Comparison of ENCODE assay signal across 13 cellular contexts in the genomic region with DNA sequence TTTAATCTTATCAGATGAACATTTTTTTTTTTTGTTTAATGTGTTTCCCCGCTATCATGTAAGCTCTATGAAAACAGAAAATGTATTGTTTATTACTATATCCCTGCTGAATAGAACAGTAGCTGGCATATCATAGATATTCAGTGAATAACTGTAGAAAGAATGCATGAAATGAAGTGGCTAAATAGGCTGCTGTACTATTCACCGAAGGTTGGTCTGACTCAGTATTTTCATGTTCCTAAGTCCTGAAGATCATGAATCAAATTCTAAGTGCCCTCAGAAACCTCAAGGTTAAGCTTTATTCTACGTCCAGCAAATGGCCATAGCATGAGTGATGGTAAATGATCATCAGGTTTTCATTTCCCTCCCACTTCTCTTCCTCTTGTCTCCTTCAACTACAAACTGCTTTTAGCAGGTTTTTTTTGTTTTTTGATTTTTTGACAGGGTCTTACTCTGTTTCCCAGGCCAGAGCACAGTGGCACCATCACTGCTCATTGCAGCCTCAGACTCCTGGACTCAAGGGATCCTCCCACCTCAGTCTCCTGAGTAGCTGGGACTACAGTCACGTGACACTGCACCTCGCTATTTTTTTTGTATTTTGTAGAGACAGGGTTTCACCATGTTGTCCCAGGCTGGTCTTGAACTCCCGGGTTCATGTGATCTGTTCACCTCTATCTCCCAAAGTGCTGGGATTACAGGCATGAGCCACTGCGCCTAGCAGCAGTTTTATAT. TPM values are rescaled to one million over a fixed set of nuclear protein-coding genes. Genes with fewer than 3 reads are reported as not detected.
DNase-seq lines count a peak whose midpoint lies in the region; ATAC-seq, FAIRE-seq and TF ChIP-seq lines count a peak whose summit lies in the region.
"Had no signal": no experiment of that assay in that cellular context is flagged by ENCODE, and none has a peak within 500 bp of the region (broad histone marks: within the 10 kb centered on the region; RNA-seq: fewer than 3 reads in every experiment).

No MANE protein-coding gene starts in this region.

- no peaks in the 10 kb centered on the region for H3K79me2 ChIP-seq in HCT116 (ENCODE audit: insufficient read depth, low read length)
- H3K79me2 ChIP-seq in keratinocyte (ENCODE audit: control insufficient read depth, insufficient read depth, low read length), result no peaks in the 10 kb centered on the region

- peak; percentile 83 for FAIRE-seq in keratinocyte (lab: Jason Lieb, UNC)

- in situ Hi-C loops in astrocyte of the cerebellum (cut with HindIII; ENCODE audit: low sequenced_read_pairs), result loop anchor here (25.0 kb wide), 1 partner anchor 203 kb away; no protein-coding TSS in a partner anchor

- intact Hi-C loops in HCT116 (cut with micrococcal nuclease), result no loop called here

- dilution Hi-C loops in keratinocyte (cut with MboI; ENCODE audit: extremely low pct_ligation_motif_present, low sequenced_read_pairs), result loop anchor here (10.0 kb wide), 1 partner anchor 51 kb away; no protein-coding TSS in a partner anchor

- TF ChIP-seq CTCF in AG04449 (IDR thresholded peaks at IDR 0.05; ENCODE audit: insufficient read depth, low read length, missing control alignments), result no peak
- no peak for TF ChIP-seq CTCF in HCT116 (IDR thresholded peaks at IDR 0.05 in 2 of 3, conservative IDR thresholded peaks at IDR 0.05 in 1 of 3; ENCODE audit: borderline replicate concordance in 1 of 3, insufficient read depth in 1 of 3, low read depth in 2 of 3, low read length in 2 of 3)
- TF ChIP-seq CTCF in astrocyte of the cerebellum (IDR thresholded peaks at IDR 0.05; ENCODE audit: low read depth, low read length, missing control alignments), result no peak
- no peak for TF ChIP-seq CTCF in keratinocyte (optimal IDR thresholded peaks at IDR 0.05 in 1 of 3, IDR thresholded peaks at IDR 0.05 in 1 of 3, conservative IDR thresholded peaks at IDR 0.05 in 1 of 3; ENCODE audit: extremely low read depth in 1 of 3, insufficient read depth in 2 of 3, low read length in 3 of 3)

- ATAC-seq in HCT116, result no peak; the same call in 1 of the 2 replicates
- ATAC-seq in HG03045 (IDR thresholded peaks at IDR 0.05; ENCODE audit: unreplicated experiment), result no peak
- no peak for ATAC-seq in HG03135 (IDR thresholded peaks at IDR 0.05; ENCODE audit: unreplicated experiment)

- no peaks in the 10 kb centered on the region for H4K20me1 ChIP-seq in HCT116 (ENCODE audit: insufficient read depth)
- no peaks in the 10 kb centered on the region for H4K20me1 ChIP-seq in keratinocyte (ENCODE audit: control insufficient read depth, extremely low read depth, insufficient read depth, low read length)

- POLR2A ChIA-PET in AG04449 (lab: Yijun Ruan, JAX) (interaction anchor here (0.7 to 4.5 kb wide), 6 partner anchors 14 to 769 kb away, joined by 3 to 51 read pairs (median 4); partner anchors contain the start of gene ZFAND5), HCT116 (lab: Charles Lee) (interaction anchor here (0.5 to 1.2 kb wide), 3 partner anchors 19 to 109 kb away, joined by 3 read pairs; partner anchors contain the start of gene ZFAND5)

- H3K4me1 ChIP-seq in HCT116 (ENCODE audit: control insufficient read depth in 1 of 2, insufficient read depth in 2 of 2, low read length in 2 of 2) (peaks cover 0 to 7% of the 10 kb centered on the region in 2 experiments; a peak in 1 of 4 replicates), keratinocyte (ENCODE audit: control insufficient read depth, extremely low read depth, insufficient read depth, low read length) (peaks cover 9% of the 10 kb centered on the region)
- H3K4me1 ChIP-seq: ascending aorta had no signal

- no peak overlapping the region for H3K4me3 ChIP-seq in AG04449 (ENCODE audit: low read depth, low read length)
- no peak overlapping the region for H3K4me3 ChIP-seq in HCT116 (replicated peaks in 1 of 2; ENCODE audit: low read depth in 1 of 2, low read length in 2 of 2)
- no peak overlapping the region for H3K4me3 ChIP-seq in astrocyte of the cerebellum (ENCODE audit: low read depth, low read length)
- H3K4me3 ChIP-seq in keratinocyte (ENCODE audit: control insufficient read depth in 2 of 3, extremely low read depth in 1 of 3, insufficient read depth in 2 of 3, low read depth in 1 of 3, low read length in 3 of 3), result no peak overlapping the region
- H3K4me3 ChIP-seq: ascending aorta, skin epidermis had no signal

- H2AFZ ChIP-seq in HCT116 (ENCODE audit: low read depth, low read length, poor library complexity, severe bottlenecking) (peak overlapping the region; percentile 39), keratinocyte (ENCODE audit: control insufficient read depth, low read length) (no peak overlapping the region)

- TF ChIP-seq RAD21 in HCT116 (IDR thresholded peaks at IDR 0.05; ENCODE audit: low read depth), result no peak

- H3K36me3 ChIP-seq in HCT116 (ENCODE audit: control insufficient read depth in 1 of 2, insufficient read depth in 2 of 2, low read length in 2 of 2) (no peaks in the 10 kb centered on the region), keratinocyte (ENCODE audit: control insufficient read depth in 2 of 2, extremely low read depth in 1 of 2, insufficient read depth in 2 of 2, low read length in 2 of 2) (no peaks in the 10 kb centered on the region)
- H3K36me3 ChIP-seq: ascending aorta had no signal

- no peaks in the 10 kb centered on the region for H3K9me1 ChIP-seq in keratinocyte (ENCODE audit: control insufficient read depth, extremely low read depth, insufficient read depth, low read length)

- no peaks in the 10 kb centered on the region for H3K9me2 ChIP-seq in HCT116 (ENCODE audit: insufficient read depth)

- H3K27me3 ChIP-seq in HCT116 (ENCODE audit: insufficient read depth, low read length) (no peaks in the 10 kb centered on the region), keratinocyte (ENCODE audit: control insufficient read depth, extremely low read depth, insufficient read depth, low read length) (no peaks in the 10 kb centered on the region)
- H3K27me3 ChIP-seq: ascending aorta had no signal

- H3K9ac ChIP-seq in HCT116 (ENCODE audit: low read length), result no peak overlapping the region
- no peak overlapping the region for H3K9ac ChIP-seq in keratinocyte (ENCODE audit: control insufficient read depth, extremely low read depth, insufficient read depth, low read length)

- H3K9me3 ChIP-seq in HCT116 (ENCODE audit: control insufficient read depth in 1 of 2, insufficient read depth in 1 of 2, low read depth in 1 of 2, low read length in 2 of 2), result no peaks in the 10 kb centered on the region
- no peaks in the 10 kb centered on the region for H3K9me3 ChIP-seq in keratinocyte (ENCODE audit: control insufficient read depth, low read depth, low read length)
- H3K9me3 ChIP-seq: ascending aorta had no signal

- peak; percentile 77 for DNase-seq in AG04449 (ENCODE audit: low read depth, low spot score)
- DNase-seq in HCT116 (ENCODE audit: low read depth, low spot score), result no peak
- DNase-seq in astrocyte of the cerebellum (ENCODE audit: low read depth), result peak; percentile 86
- DNase-seq in keratinocyte (ENCODE audit: low read depth, low spot score), result no peak
- no peak for DNase-seq in NCI-H526 (lab: John Stamatoyannopoulos, UW)
- DNase-seq in NCI-H146 (lab: John Stamatoyannopoulos, UW), result no peak
- DNase-seq: CD4-positive, alpha-beta T cell; NCI-H510A; SHP77 had no signal

- H3K4me2 ChIP-seq in HCT116 (ENCODE audit: low read length) (no peak overlapping the region), keratinocyte (ENCODE audit: control insufficient read depth, extremely low read depth, insufficient read depth, low read depth, low read length) (peak overlapping the region; percentile 9)

- no TSS peak for BruUV-seq in HCT116 (replicated peaks; lab: Mats Ljungman, UMichigan)

- CTCF ChIA-PET in AG04449 (lab: Yijun Ruan, JAX), result interaction anchor here (0.9 to 1.6 kb wide), 4 partner anchors 9 to 208 kb away, joined by 3 to 5 read pairs (median 4); no protein-coding TSS in a partner anchor
- CTCF ChIA-PET in HCT116 (lab: Charles Lee), result no interaction called here

- RAD21 ChIA-PET in HCT116 (lab: Charles Lee; ENCODE audit: low non-redundant PET in 1 of 2, low total read pairs in 2 of 2, uncharacterized antibody in 2 of 2, unreplicated experiment in 2 of 2), result no interaction called here

- no peak for TF ChIP-seq POLR2A in HCT116 (IDR thresholded peaks at IDR 0.05; ENCODE audit: borderline replicate concordance, extremely low read depth, insufficient read depth, insufficient read length)

- no peak overlapping the region for H3K27ac ChIP-seq in HCT116 (ENCODE audit: low read depth, low read length)
- H3K27ac ChIP-seq in keratinocyte (ENCODE audit: control insufficient read depth, insufficient read depth, low read length), result peak overlapping the region; percentile 37
- H3K27ac ChIP-seq: ascending aorta, skin epidermis had no signal

TF ChIP-seq in HCT116, 20 proteins besides CTCF, POLR2A, EP300 and RAD21 (continues in another document):
- no peak for TF ChIP-seq ELF1 (IDR thresholded peaks at IDR 0.05; ENCODE audit: borderline replicate concordance, low read depth)
- no peak for TF ChIP-seq MAX (IDR thresholded peaks at IDR 0.05)
- TF ChIP-seq FOSL1 (IDR thresholded peaks at IDR 0.05; ENCODE audit: low read depth), result no peak
- no peak for TF ChIP-seq EZH2 (IDR thresholded peaks at IDR 0.05)
- TF ChIP-seq ZFX (IDR thresholded peaks at IDR 0.05), result no peak
- no peak for TF ChIP-seq POLR2AphosphoS5 (IDR thresholded peaks at IDR 0.05; ENCODE audit: low read depth, low read length)
- TF ChIP-seq, protein P1, sequence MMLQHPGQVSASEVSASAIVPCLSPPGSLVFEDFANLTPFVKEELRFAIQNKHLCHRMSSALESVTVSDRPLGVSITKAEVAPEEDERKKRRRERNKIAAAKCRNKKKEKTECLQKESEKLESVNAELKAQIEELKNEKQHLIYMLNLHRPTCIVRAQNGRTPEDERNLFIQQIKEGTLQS (IDR thresholded peaks at IDR 0.05), result no peak
- TF ChIP-seq JUND (IDR thresholded peaks at IDR 0.05), result no peak
- no peak for TF ChIP-seq YY1 (IDR thresholded peaks at IDR 0.05; ENCODE audit: extremely low read depth, insufficient replicate concordance, low read depth, low read length)
- no peak for TF ChIP-seq TCF7L2 (IDR thresholded peaks at IDR 0.05; ENCODE audit: borderline replicate concordance, extremely low read depth, insufficient read depth, insufficient read length)

RNA-seq across cellular contexts. Expression of gene ZFAND5, which starts 19.1 kb away (rescaled TPM):
- 128 TPM for total RNA-seq in HCT116 (2021; ENCODE audit: unreplicated experiment)
- polyA plus RNA-seq in HCT116 (2012), result 75.5 and 82.2 TPM in 2 replicates
- 39.2 to 67.9 TPM (median 67.3 TPM) in 3 replicates for polyA plus RNA-seq in keratinocyte
- polyA plus RNA-seq in keratinocyte (2011; ENCODE audit: low read depth), result 244 TPM
- 30.5 and 64.9 TPM in 2 replicates for polyA plus RNA-seq in keratinocyte (2011; cell fraction: cytosol; rRNA removed)
- polyA plus RNA-seq in keratinocyte (2011; cell fraction: nucleus; rRNA removed), result 93.2 and 112 TPM in 2 replicates
- polyA plus RNA-seq in keratinocyte (2012; ENCODE audit: low replicate concordance), result 63.6 and 146 TPM in 2 replicates
- 11.9 to 48.9 TPM (median 30.8 TPM) in 3 replicates for polyA minus RNA-seq in keratinocyte
- 42.0 TPM for polyA minus RNA-seq in keratinocyte (2011; cell fraction: cytosol; rRNA and poly(A)+ RNA removed)
- polyA minus RNA-seq in keratinocyte (2011; cell fraction: nucleus; rRNA and poly(A)+ RNA removed), result 80.9 and 119 TPM in 2 replicates

Comparison
In these comparisons a context has a peak if more than half of its experiments do, and no peak if none do; other contexts are left out.
1. DNase-seq: peak in AG04449 (single experiment) and astrocyte of the cerebellum (single experiment); none in HCT116 (single experiment), keratinocyte (single experiment), NCI-H526 (0 of 2) and NCI-H146 (single experiment).